ENCODE assay signal across 19 cellular contexts in the genomic region with DNA sequence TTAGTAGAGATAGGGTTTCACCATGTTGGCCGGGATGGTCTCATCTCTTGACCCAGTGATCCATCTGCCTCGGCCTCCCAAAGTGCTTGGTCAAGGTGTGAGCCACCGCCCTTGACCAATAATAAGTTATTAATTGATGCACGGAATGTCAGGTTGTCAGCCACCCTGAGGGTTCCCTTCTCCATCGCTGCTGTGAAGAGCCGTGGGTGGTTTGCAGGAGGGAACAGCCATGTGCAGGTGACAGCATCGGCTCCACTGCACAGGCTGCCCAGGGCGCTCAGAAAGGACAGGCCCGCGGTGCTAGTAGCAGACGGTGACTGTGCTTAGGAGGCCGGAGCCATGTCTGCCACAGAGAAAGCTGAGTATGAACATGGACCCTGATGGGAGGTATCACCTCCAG.
A peak's percentile ranks its signal among the peaks of the same experiment; 100 is the strongest.
DNase-seq lines count a peak whose midpoint lies in the region; ATAC-seq, FAIRE-seq and TF ChIP-seq lines count a peak whose summit lies in the region.
"Had no signal": no experiment of that assay in that cellular context is flagged by ENCODE, and none has a peak within 500 bp of the region (broad histone marks: within the 10 kb centered on the region; RNA-seq: fewer than 3 reads in every experiment).

No MANE protein-coding gene starts in this region.

- WGBS in right lobe of liver (ENCODE audit: insufficient coverage, low coverage, low lambda C conversion rate, missing lambda C conversion rate): 53% methylated on average over 2 of the region's 12 CpGs
- WGBS in HepG2 (ENCODE audit: low lambda C conversion rate): 44% methylated on average over 8 of the region's 12 CpGs
- 92 to 94% methylated on average over 12 of the region's 12 CpGs for WGBS in endodermal cell (ENCODE audit: insufficient coverage in 1 of 2, insufficient read length in 1 of 2), 2 experiments
- WGBS in aorta, 2 donors: 86 to 95% methylated on average over 12 of the region's 12 CpGs

- H3K9me3 ChIP-seq in right lobe of liver: no peaks in the 10 kb centered on the region
- no peaks in the 10 kb centered on the region for H3K9me3 ChIP-seq in HepG2 (ENCODE audit: low read length)
- no peaks in the 10 kb centered on the region for H3K9me3 ChIP-seq in endodermal cell (ENCODE audit: control insufficient read depth, low read length)
- H3K9me3 ChIP-seq in aorta (ENCODE audit: control insufficient read depth, low read length): no peaks in the 10 kb centered on the region
- H3K9me3 ChIP-seq: MG63 had no signal

- DNase-seq in right lobe of liver (peak in 2 of 3 donors; percentile 18 to 29), HepG2 (ENCODE audit: low spot score) (no peak), endodermal cell (peak; percentile 13), sciatic nerve (ENCODE audit: low spot score) (peak; percentile 37), aorta (peak; percentile 30 to 57), OCI-M2 (lab: John Stamatoyannopoulos, UW; ENCODE audit: unreplicated experiment) (no peak)
- DNase-seq: ACHN, AML-193, COR-L47, GOT3, IMR-90, Karpas-422, MG63, NCI-H1092 treated with DMSO at 0.1 percent for 48 hours, NCI-H524 had no signal

- no peak for TF ChIP-seq EP300 in HepG2 (IDR thresholded peaks at IDR 0.05; ENCODE audit: low read depth in 2 of 2, low read length in 2 of 2)
- TF ChIP-seq EP300 in HepG2 (CRISPR knock-in tag; IDR thresholded peaks at IDR 0.05; ENCODE audit: borderline replicate concordance): no peak

- no peak overlapping the region for H3K9ac ChIP-seq in HepG2 (ENCODE audit: insufficient read depth, low read depth, low read length)
- no peak overlapping the region for H3K9ac ChIP-seq in endodermal cell (ENCODE audit: extremely low read depth, low read length, poor library complexity, severe bottlenecking)

- no peak for ATAC-seq in right lobe of liver
- no peak for ATAC-seq in HepG2
- no peak for ATAC-seq in sciatic nerve
- ATAC-seq in aorta (ENCODE audit: low FRiP score): no peak
- ATAC-seq in HG03565 (IDR thresholded peaks at IDR 0.05; ENCODE audit: unreplicated experiment): no peak
- no peak for ATAC-seq in HG03521 (IDR thresholded peaks at IDR 0.05; ENCODE audit: unreplicated experiment)
- ATAC-seq: Panc1 had no signal

- H3K4me3 ChIP-seq in right lobe of liver: no peak overlapping the region
- H3K4me3 ChIP-seq in HepG2 (replicated peaks in 1 of 3; ENCODE audit: insufficient read depth in 1 of 3, low read depth in 2 of 3, low read length in 3 of 3): no peak overlapping the region
- H3K4me3 ChIP-seq in endodermal cell (ENCODE audit: low read length): no peak overlapping the region
- H3K4me3 ChIP-seq in aorta (ENCODE audit: low read length in 2 of 2): no peak overlapping the region
- H3K4me3 ChIP-seq: MG63 had no signal

- FAIRE-seq in HepG2 (lab: Jason Lieb, UNC): no peak

- no peak for TF ChIP-seq RAD21 in HepG2 (CRISPR knock-in tag; IDR thresholded peaks at IDR 0.05)

- no peaks in the 10 kb centered on the region for H3K27me3 Mint-ChIP-seq in endodermal cell (ENCODE audit: insufficient read depth)

- TF ChIP-seq CTCF in right lobe of liver (IDR thresholded peaks at IDR 0.05) (no peak), HepG2 (CRISPR knock-in tag; IDR thresholded peaks at IDR 0.05) (no peak), endodermal cell (conservative IDR thresholded peaks at IDR 0.05) (no peak)

- H3K4me1 Mint-ChIP-seq in endodermal cell: peaks cover 9% of the 10 kb centered on the region
- H3K4me1 Mint-ChIP-seq: CD14-positive monocyte had no signal

- H3K9me3 Mint-ChIP-seq in endodermal cell: no peaks in the 10 kb centered on the region
- H3K9me3 Mint-ChIP-seq: CD14-positive monocyte had no signal

- H3K27me3 ChIP-seq in right lobe of liver: no peaks in the 10 kb centered on the region
- H3K27me3 ChIP-seq in HepG2 (ENCODE audit: control insufficient read depth in 1 of 2, insufficient read depth in 2 of 2, low read length in 2 of 2): peaks cover 5 to 78% of the 10 kb centered on the region in 2 experiments; a peak in 4 of 5 replicates
- no peaks in the 10 kb centered on the region for H3K27me3 ChIP-seq in endodermal cell (ENCODE audit: control insufficient read depth, insufficient read depth, low read length, poor library complexity, severe bottlenecking)
- no peaks in the 10 kb centered on the region for H3K27me3 ChIP-seq in aorta (ENCODE audit: control insufficient read depth in 1 of 2, insufficient read depth in 2 of 2, low read length in 1 of 2)
- H3K27me3 ChIP-seq: MG63 had no signal

- no peaks in the 10 kb centered on the region for H4K20me1 ChIP-seq in HepG2 (ENCODE audit: insufficient read depth, low read length)

- intact Hi-C loops in right lobe of liver (cut with DNase I): no loop called here
- intact Hi-C loops in HepG2 (cut with micrococcal nuclease; ENCODE audit: unreplicated experiment): no loop called here
- intact Hi-C loops in sciatic nerve (cut with DNase I): no loop called here
- intact Hi-C loops in aorta (cut with DNase I): loop anchor here in 1 of 2 donors (5.0 kb wide), 1 partner anchor 436 kb away; no protein-coding TSS in a partner anchor

- no peak overlapping the region for H3K4me3 Mint-ChIP-seq in endodermal cell
- H3K4me3 Mint-ChIP-seq: CD14-positive monocyte had no signal

- H3K4me1 ChIP-seq in right lobe of liver (no peaks in the 10 kb centered on the region), HepG2 (ENCODE audit: insufficient read depth, low read length) (peaks cover 17% of the 10 kb centered on the region), endodermal cell (ENCODE audit: control insufficient read depth, insufficient read depth, low read length) (peaks cover 14% of the 10 kb centered on the region), aorta (ENCODE audit: control insufficient read depth in 1 of 2, insufficient read depth in 2 of 2, low read length in 2 of 2) (no peaks in the 10 kb centered on the region)

- no peak overlapping the region for H3K4me2 ChIP-seq in HepG2 (ENCODE audit: low read depth, low read length)

- H3K36me3 ChIP-seq in right lobe of liver (no peaks in the 10 kb centered on the region), HepG2 (replicated peaks in 1 of 2; ENCODE audit: control insufficient read depth in 1 of 2, insufficient read depth in 2 of 2, low read length in 2 of 2) (no peaks in the 10 kb centered on the region), endodermal cell (ENCODE audit: control insufficient read depth, insufficient read depth, low read length) (no peaks in the 10 kb centered on the region), aorta (ENCODE audit: control insufficient read depth in 1 of 2, insufficient read depth in 2 of 2, low read length in 1 of 2) (no peaks in the 10 kb centered on the region)
- H3K36me3 ChIP-seq: MG63 had no signal

- H3K27ac Mint-ChIP-seq in endodermal cell: no peak overlapping the region

- BruUV-seq in HepG2 (replicated peaks; lab: Mats Ljungman, UMichigan): no TSS peak

- H2AFZ ChIP-seq in HepG2 (ENCODE audit: low read length): no peak overlapping the region

- H3K79me2 ChIP-seq in HepG2 (ENCODE audit: insufficient read depth, low read length): no peaks in the 10 kb centered on the region

- H3K27ac ChIP-seq in right lobe of liver (no peak overlapping the region), HepG2 (ENCODE audit: extremely low read length, insufficient read depth, low read length) (no peak overlapping the region), endodermal cell (ENCODE audit: low read depth, low read length) (no peak overlapping the region), aorta (ENCODE audit: low read depth in 1 of 2, low read length in 2 of 2) (peak overlapping the region; percentile 10 to 78)

- TF ChIP-seq POLR2A in right lobe of liver (IDR thresholded peaks at IDR 0.05): no peak
- no peak for TF ChIP-seq POLR2A in HepG2 (IDR thresholded peaks at IDR 0.05; ENCODE audit: insufficient read depth in 1 of 2, low read depth in 2 of 2, low read length in 2 of 2)

- no peaks in the 10 kb centered on the region for H3K36me3 Mint-ChIP-seq in endodermal cell (ENCODE audit: low read depth)
- H3K36me3 Mint-ChIP-seq: CD14-positive monocyte had no signal

- CTCF ChIA-PET in HepG2 (lab: Yijun Ruan, JAX; ENCODE audit: low intra/inter-chr PET ratio, low total read pairs): no interaction called here

- POLR2A ChIA-PET in HepG2 (lab: Yijun Ruan, JAX): no interaction called here

- in situ Hi-C loops in HepG2 (cut with HindIII; ENCODE audit: extremely low pct_ligation_motif_present, low pct_unique_long_range_greater_than_20kb): no loop called here

TF ChIP-seq in HepG2, 621 proteins besides CTCF, POLR2A, EP300 and RAD21:
- TF ChIP-seq RCOR2 (CRISPR knock-in tag; IDR thresholded peaks at IDR 0.05): no peak
- TF ChIP-seq ZNF496 (CRISPR knock-in tag; IDR thresholded peaks at IDR 0.05; ENCODE audit: insufficient replicate concordance): no peak
- TF ChIP-seq FOXK1 (CRISPR knock-in tag; IDR thresholded peaks at IDR 0.05; ENCODE audit: borderline replicate concordance, low read depth): no peak
- TF ChIP-seq ZNF136 (CRISPR knock-in tag; IDR thresholded peaks at IDR 0.05; ENCODE audit: low read depth): no peak
- TF ChIP-seq, protein P1, sequence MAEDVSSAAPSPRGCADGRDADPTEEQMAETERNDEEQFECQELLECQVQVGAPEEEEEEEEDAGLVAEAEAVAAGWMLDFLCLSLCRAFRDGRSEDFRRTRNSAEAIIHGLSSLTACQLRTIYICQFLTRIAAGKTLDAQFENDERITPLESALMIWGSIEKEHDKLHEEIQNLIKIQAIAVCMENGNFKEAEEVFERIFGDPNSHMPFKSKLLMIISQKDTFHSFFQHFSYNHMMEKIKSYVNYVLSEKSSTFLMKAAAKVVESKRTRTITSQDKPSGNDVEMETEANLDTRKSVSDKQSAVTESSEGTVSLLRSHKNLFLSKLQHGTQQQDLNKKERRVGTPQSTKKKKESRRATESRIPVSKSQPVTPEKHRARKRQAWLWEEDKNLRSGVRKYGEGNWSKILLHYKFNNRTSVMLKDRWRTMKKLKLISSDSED (CRISPR knock-in tag; IDR thresholded peaks at IDR 0.05): no peak
- TF ChIP-seq, protein P2, sequence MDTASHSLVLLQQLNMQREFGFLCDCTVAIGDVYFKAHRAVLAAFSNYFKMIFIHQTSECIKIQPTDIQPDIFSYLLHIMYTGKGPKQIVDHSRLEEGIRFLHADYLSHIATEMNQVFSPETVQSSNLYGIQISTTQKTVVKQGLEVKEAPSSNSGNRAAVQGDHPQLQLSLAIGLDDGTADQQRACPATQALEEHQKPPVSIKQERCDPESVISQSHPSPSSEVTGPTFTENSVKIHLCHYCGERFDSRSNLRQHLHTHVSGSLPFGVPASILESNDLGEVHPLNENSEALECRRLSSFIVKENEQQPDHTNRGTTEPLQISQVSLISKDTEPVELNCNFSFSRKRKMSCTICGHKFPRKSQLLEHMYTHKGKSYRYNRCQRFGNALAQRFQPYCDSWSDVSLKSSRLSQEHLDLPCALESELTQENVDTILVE (CRISPR knock-in tag; IDR thresholded peaks at IDR 0.05): no peak

Comparison
In these comparisons a context has a peak if more than half of its experiments do, and no peak if none do; other contexts are left out.
1. DNase-seq: peak in right lobe of liver (2 of 3), endodermal cell (single experiment), sciatic nerve (single experiment) and aorta (2 of 2); none in HepG2 (single experiment) and OCI-M2 (single experiment).
2. H3K27ac ChIP-seq: peak in aorta (2 of 2); none in right lobe of liver (0 of 3), HepG2 (single experiment) and endodermal cell (single experiment).